ENCODE assay signal across 8 cellular contexts in the genomic region with DNA sequence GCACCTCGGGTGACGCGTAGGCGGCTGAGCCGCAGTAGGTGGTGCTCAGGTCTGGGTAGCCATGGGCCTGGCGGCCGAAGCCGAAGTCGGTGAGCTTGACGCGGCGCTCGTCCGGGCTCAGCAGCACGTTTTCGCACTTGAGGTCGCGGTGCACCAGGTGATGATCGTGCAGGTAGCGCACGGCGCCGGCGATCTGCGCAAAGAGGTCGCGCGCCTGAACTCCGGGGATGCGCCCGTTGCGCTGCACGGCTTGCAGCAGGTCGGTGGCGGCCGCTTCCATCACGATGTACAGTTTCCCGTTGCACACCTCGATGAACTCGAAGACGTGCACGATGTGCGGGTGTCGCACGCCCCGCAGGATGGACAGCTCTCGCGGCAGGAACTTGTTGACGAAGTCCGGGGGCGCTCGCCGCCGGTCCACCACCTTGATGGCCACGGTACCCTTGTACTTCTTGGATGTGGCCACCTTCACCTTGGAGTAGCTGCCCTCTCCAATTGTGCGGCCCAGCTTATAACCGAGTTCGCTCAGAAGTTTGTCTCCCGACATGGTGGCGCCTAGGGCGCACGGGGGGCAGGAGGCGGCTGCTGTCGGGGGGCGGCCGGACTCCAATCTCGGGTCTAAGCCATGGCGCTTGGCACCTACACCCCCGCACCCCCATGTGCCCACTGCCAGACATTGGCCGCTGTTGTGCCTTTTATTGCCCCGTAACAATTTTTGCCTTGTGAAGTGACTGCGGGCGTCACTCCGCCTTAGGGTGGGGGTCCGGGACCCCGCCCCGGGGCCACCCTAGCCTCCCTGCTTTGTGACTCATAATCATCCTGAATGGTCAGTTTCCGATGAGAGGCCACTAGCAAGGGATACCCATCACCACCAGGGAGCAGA. TPM values are rescaled to one million over a fixed set of nuclear protein-coding genes. Genes with fewer than 3 reads are reported as not detected.
DNase-seq lines count a peak whose midpoint lies in the region; ATAC-seq, FAIRE-seq and TF ChIP-seq lines count a peak whose summit lies in the region.

A gene (minus strand): TSS at position 668 of the 883 bp plus-strand sequence. CDS start 121 bp downstream, at position 547.

- H3K79me2 ChIP-seq in HCT116 (ENCODE audit: insufficient read depth, low read length) (peaks cover 39% of the 10 kb centered on the region), smooth muscle cell (ENCODE audit: low read depth) (peaks cover 40% of the 10 kb centered on the region)

- in situ Hi-C loops in G401 (cut with HindIII; ENCODE audit: low sequenced_read_pairs) = no loop called here

- no peaks in the 10 kb centered on the region for H3F3A ChIP-seq in smooth muscle cell (ENCODE audit: low read depth)

- no peak for FAIRE-seq in H54 (lab: Jason Lieb, UNC)

- H3K36me3 ChIP-seq in HCT116 (ENCODE audit: control insufficient read depth in 1 of 2, insufficient read depth in 2 of 2, low read length in 2 of 2) = peaks cover 5 to 11% of the 10 kb centered on the region in 2 experiments; a peak in 3 of 4 replicates
- peaks cover 7% of the 10 kb centered on the region for H3K36me3 ChIP-seq in right atrium auricular region
- H3K36me3 ChIP-seq in smooth muscle cell (ENCODE audit: low read depth) = no peaks in the 10 kb centered on the region

- no peaks in the 10 kb centered on the region for H4K20me1 ChIP-seq in HCT116 (ENCODE audit: insufficient read depth)
- peaks cover 20% of the 10 kb centered on the region for H4K20me1 ChIP-seq in smooth muscle cell (ENCODE audit: low read depth)

- POLR2A ChIA-PET in HCT116 (lab: Charles Lee) = interaction anchor here (1.5 kb wide), 1 partner anchor 110 kb away, joined by 4 read pairs; a partner anchor contains a TSS
- POLR2A ChIA-PET in activated CD8-positive, alpha-beta T cell treated with anti-CD3 and anti-CD28 coated beads for 36 hours (lab: Charles Lee) = interaction anchor here (0.6 to 2.7 kb wide), 18 partner anchors 9 to 369 kb away, joined by 3 to 11 read pairs (median 4); no protein-coding TSS in a partner anchor

- no TSS peak for BruUV-seq in HCT116 (replicated peaks; lab: Mats Ljungman, UMichigan)

- peaks cover 26% of the 10 kb centered on the region for H3K4me1 Mint-ChIP-seq in activated CD8-positive, alpha-beta T cell treated with anti-CD3 and anti-CD28 coated beads for 36 hours (ENCODE audit: low read depth)

- H3K27me3 Mint-ChIP-seq in activated CD8-positive, alpha-beta T cell treated with anti-CD3 and anti-CD28 coated beads for 36 hours = no peaks in the 10 kb centered on the region

- peak within 1 kb of the TSS; percentile 93 for H3K4me3 Mint-ChIP-seq in activated CD8-positive, alpha-beta T cell treated with anti-CD3 and anti-CD28 coated beads for 36 hours

- WGBS in smooth muscle cell (ENCODE audit: low lambda C conversion rate) = 96% methylated on average over 63 of the region's 78 CpGs

- peak within 1 kb of the TSS; percentile 89 for H3K4me2 ChIP-seq in HCT116 (ENCODE audit: low read length)
- peak within 1 kb of the TSS; percentile 98 for H3K4me2 ChIP-seq in smooth muscle cell

- DNase-seq in HCT116 (ENCODE audit: low read depth, low spot score) (no peak), right atrium auricular region (ENCODE audit: low spot score) (no peak), smooth muscle cell (lab: John Stamatoyannopoulos, UW; ENCODE audit: unreplicated experiment) (no peak), NAMALWA (ENCODE audit: low spot score) (no peak), DMS153 treated with DMSO at 0.1 percent for 48 hours (lab: John Stamatoyannopoulos, UW; ENCODE audit: unreplicated experiment) (no peak), H54 (ENCODE audit: insufficient read length, low spot score) (no peak), G401 (ENCODE audit: low spot score) (no peak)
- DNase-seq in activated CD8-positive, alpha-beta T cell treated with anti-CD3 and anti-CD28 coated beads for 36 hours = no peak

- CTCF ChIA-PET in HCT116 (lab: Charles Lee) = interaction anchor here (1.6 kb wide), 1 partner anchor 17 kb away, joined by 4 read pairs; no protein-coding TSS in a partner anchor
- CTCF ChIA-PET in activated CD8-positive, alpha-beta T cell treated with anti-CD3 and anti-CD28 coated beads for 36 hours (lab: Charles Lee) = interaction anchor here (0.6 to 3.8 kb wide), 8 partner anchors 16 to 369 kb away, joined by 3 to 23 read pairs (median 4); a partner anchor contains a TSS

- TF ChIP-seq CTCF in HCT116 (IDR thresholded peaks at IDR 0.05 in 2 of 3, conservative IDR thresholded peaks at IDR 0.05 in 1 of 3; ENCODE audit: borderline replicate concordance in 1 of 3, insufficient read depth in 1 of 3, low read depth in 2 of 3, low read length in 2 of 3) (peak in 2 of 3 experiments; percentile 33 to 45; a peak in 4 of 6 replicates), right atrium auricular region (IDR thresholded peaks at IDR 0.05) (no peak), smooth muscle cell (IDR thresholded peaks at IDR 0.05; ENCODE audit: borderline replicate concordance, insufficient read depth, poor library complexity, severe bottlenecking) (no peak)
- no peak for TF ChIP-seq CTCF in activated CD8-positive, alpha-beta T cell treated with anti-CD3 and anti-CD28 coated beads for 36 hours (IDR thresholded peaks at IDR 0.05)

- intact Hi-C loops in HCT116 (cut with micrococcal nuclease) = no loop called here
- intact Hi-C loops in activated CD8-positive, alpha-beta T cell treated with anti-CD3 and anti-CD28 coated beads for 36 hours (cut with micrococcal nuclease) = no loop called here

- no peaks in the 10 kb centered on the region for H3K9me3 Mint-ChIP-seq in activated CD8-positive, alpha-beta T cell treated with anti-CD3 and anti-CD28 coated beads for 36 hours

- H3K4me1 ChIP-seq in HCT116 (ENCODE audit: control insufficient read depth in 1 of 2, insufficient read depth in 2 of 2, low read length in 2 of 2) = peaks cover 7 to 24% of the 10 kb centered on the region in 2 experiments
- peaks cover 0 to 42% of the 10 kb centered on the region in 2 donors for H3K4me1 ChIP-seq in right atrium auricular region
- peaks cover 9% of the 10 kb centered on the region for H3K4me1 ChIP-seq in smooth muscle cell (ENCODE audit: low read depth)

- H3K9me2 ChIP-seq in HCT116 (ENCODE audit: insufficient read depth) = no peaks in the 10 kb centered on the region

- peaks cover 14% of the 10 kb centered on the region for H3K36me3 Mint-ChIP-seq in activated CD8-positive, alpha-beta T cell treated with anti-CD3 and anti-CD28 coated beads for 36 hours (ENCODE audit: low read depth)

- H3K9me3 ChIP-seq in HCT116 (ENCODE audit: control insufficient read depth in 1 of 2, insufficient read depth in 1 of 2, low read depth in 1 of 2, low read length in 2 of 2) (no peaks in the 10 kb centered on the region), right atrium auricular region (no peaks in the 10 kb centered on the region), smooth muscle cell (replicated peaks; ENCODE audit: low read depth) (no peaks in the 10 kb centered on the region)

- H3K4me3 ChIP-seq in HCT116 (replicated peaks in 1 of 2; ENCODE audit: low read depth in 1 of 2, low read length in 2 of 2) = peak within 1 kb of the TSS; percentile 69 to 98
- peak within 1 kb of the TSS; percentile 65 to 75 for H3K4me3 ChIP-seq in right atrium auricular region
- H3K4me3 ChIP-seq in smooth muscle cell = peak within 1 kb of the TSS; percentile 87

- H3K27me3 ChIP-seq in HCT116 (ENCODE audit: insufficient read depth, low read length) = no peaks in the 10 kb centered on the region
- H3K27me3 ChIP-seq in right atrium auricular region = no peaks in the 10 kb centered on the region
- no peaks in the 10 kb centered on the region for H3K27me3 ChIP-seq in smooth muscle cell (ENCODE audit: low read depth)

- H3K27ac Mint-ChIP-seq in activated CD8-positive, alpha-beta T cell treated with anti-CD3 and anti-CD28 coated beads for 36 hours = peak within 1 kb of the TSS; percentile 94

- TF ChIP-seq POLR2A in HCT116 (IDR thresholded peaks at IDR 0.05; ENCODE audit: borderline replicate concordance, extremely low read depth, insufficient read depth, insufficient read length) (no peak), H54 (IDR thresholded peaks at IDR 0.05; ENCODE audit: low read depth, low read length) (no peak)

- peak within 1 kb of the TSS; percentile 88 for H3K27ac ChIP-seq in HCT116 (ENCODE audit: low read depth, low read length)
- H3K27ac ChIP-seq in right atrium auricular region = peak within 1 kb of the TSS; percentile 86 to 96
- H3K27ac ChIP-seq in smooth muscle cell (ENCODE audit: low read depth) = peak within 1 kb of the TSS; percentile 17

- TF ChIP-seq RAD21 in HCT116 (IDR thresholded peaks at IDR 0.05; ENCODE audit: low read depth) = no peak

- H2AFZ ChIP-seq in HCT116 (ENCODE audit: low read depth, low read length, poor library complexity, severe bottlenecking) = no peak within 1 kb of the TSS
- H2AFZ ChIP-seq in smooth muscle cell (ENCODE audit: low read depth) = peak within 1 kb of the TSS; percentile 56

- RAD21 ChIA-PET in HCT116 (lab: Charles Lee; ENCODE audit: low non-redundant PET in 1 of 2, low total read pairs in 2 of 2, uncharacterized antibody in 2 of 2, unreplicated experiment in 2 of 2) = no interaction called here

- H3K9ac ChIP-seq in HCT116 (ENCODE audit: low read length) (peak within 1 kb of the TSS; percentile 89), smooth muscle cell (ENCODE audit: low read depth) (peak within 1 kb of the TSS; percentile 75)

- peak; percentile 56 for ATAC-seq in HCT116
- ATAC-seq in activated CD8-positive, alpha-beta T cell treated with anti-CD3 and anti-CD28 coated beads for 36 hours = no peak

TF ChIP-seq in HCT116, 20 proteins besides CTCF, POLR2A, EP300 and RAD21 (continues in another document):
- TF ChIP-seq TCF7L2 (IDR thresholded peaks at IDR 0.05; ENCODE audit: borderline replicate concordance, extremely low read depth, insufficient read depth, insufficient read length) = no peak
- TF ChIP-seq, protein P1, sequence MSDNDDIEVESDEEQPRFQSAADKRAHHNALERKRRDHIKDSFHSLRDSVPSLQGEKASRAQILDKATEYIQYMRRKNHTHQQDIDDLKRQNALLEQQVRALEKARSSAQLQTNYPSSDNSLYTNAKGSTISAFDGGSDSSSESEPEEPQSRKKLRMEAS (IDR thresholded peaks at IDR 0.05) = no peak

RNA-seq across cellular contexts. Expression of the gene that starts here (rescaled TPM):
- total RNA-seq in HCT116 (2021; ENCODE audit: unreplicated experiment) (4.1 TPM), right atrium auricular region (1 to 10 TPM; 1.2 to 1.3 TPM), smooth muscle cell (1.3 and 5.4 TPM in 2 replicates)
- polyA plus RNA-seq in HCT116 (2012) = 2.7 and 4.1 TPM in 2 replicates
- 1 to 10 TPM; 3.4 to 4.9 TPM for total RNA-seq in activated CD8-positive, alpha-beta T cell treated with anti-CD3 and anti-CD28 coated beads for 36 hours
- polyA plus RNA-seq in smooth muscle cell = 0.31 and 0.49 TPM in 2 replicates
- total RNA-seq in G401 (2014; rRNA removed; shearing (Covaris generic)) = 2.4 and 8.3 TPM in 2 replicates

Comparison
In these comparisons a context has a peak if more than half of its experiments do, and no peak if none do; other contexts are left out.
1. H3K27ac ChIP-seq: peak in every context shown above with its lines; median percentile 91 in right atrium auricular region; 88 in HCT116; 17 in smooth muscle cell.
2. CTCF ChIP-seq: peak in HCT116 (2 of 3); none in activated CD8-positive, alpha-beta T cell treated with anti-CD3 and anti-CD28 coated beads for 36 hours (single experiment), right atrium auricular region (0 of 2) and smooth muscle cell (single experiment).
3. Peak in every context shown above with its lines, with median percentiles within 50 percentile points of each other: H3K4me3 ChIP-seq.